In the genomic region with DNA sequence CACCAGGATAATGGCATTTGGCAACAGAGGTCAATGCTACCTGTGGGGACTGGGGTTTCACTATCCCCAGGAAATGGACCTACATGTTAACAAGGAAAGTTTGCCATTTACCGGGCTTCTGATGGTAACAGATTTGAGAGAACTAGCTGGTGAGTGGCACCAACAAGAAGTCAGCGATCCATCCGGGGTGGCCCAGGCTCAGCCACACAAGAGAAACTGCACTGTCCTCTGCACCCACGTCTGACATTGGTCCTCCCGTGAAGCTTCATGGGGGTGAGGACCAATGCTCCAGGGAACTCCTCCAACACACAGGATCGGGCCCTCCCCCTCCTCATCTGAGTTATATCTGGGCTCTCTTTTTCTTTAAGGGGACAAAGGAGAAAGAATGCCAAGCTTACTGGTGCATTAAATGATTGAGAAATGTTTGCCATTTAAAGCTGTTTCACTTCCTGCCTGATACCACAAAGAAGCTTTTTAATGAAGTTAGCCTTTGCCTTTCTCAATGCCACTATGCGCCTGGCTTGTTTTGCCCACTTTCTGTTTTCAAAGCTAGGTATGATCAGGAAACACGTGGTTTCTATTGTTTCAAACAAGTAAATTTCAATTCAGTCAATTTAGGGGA, we compare ENCODE assay signal across 8 cellular contexts.
DNase-seq lines count a peak whose midpoint lies in the region; ATAC-seq and TF ChIP-seq lines count a peak whose summit lies in the region.

No MANE protein-coding gene starts in this region.

- H3K4me1 ChIP-seq in BLaER1 (peaks cover 92% of the 10 kb centered on the region), endodermal cell (ENCODE audit: control insufficient read depth, insufficient read depth, low read length) (peaks cover 2% of the 10 kb centered on the region)
- H3K4me1 ChIP-seq in naive thymus-derived CD4-positive, alpha-beta T cell (ENCODE audit: control insufficient read depth in 2 of 2, insufficient read depth in 2 of 2, low read length in 2 of 2): peaks cover 6 to 57% of the 10 kb centered on the region in 2 donors

- peak overlapping the region; percentile 80 for H3K4me2 ChIP-seq in BLaER1

- H3K27ac ChIP-seq in BLaER1 (peak overlapping the region; percentile 96), endodermal cell (ENCODE audit: low read depth, low read length) (no peak overlapping the region)
- H3K27ac ChIP-seq in naive thymus-derived CD4-positive, alpha-beta T cell (ENCODE audit: low read depth, low read length): no peak overlapping the region

- ATAC-seq in GM19023 (IDR thresholded peaks at IDR 0.05; ENCODE audit: unreplicated experiment): peak; percentile 57
- peak; percentile 52 for ATAC-seq in HG03108 (IDR thresholded peaks at IDR 0.05; ENCODE audit: unreplicated experiment)
- peak; percentile 56 for ATAC-seq in T-helper 17 cell
- peak; percentile 66 for ATAC-seq in naive thymus-derived CD4-positive, alpha-beta T cell

- H3K27ac Mint-ChIP-seq in T-helper 17 cell (peak overlapping the region; percentile 100), endodermal cell (no peak overlapping the region)
- H3K27ac Mint-ChIP-seq in naive thymus-derived CD4-positive, alpha-beta T cell: peak overlapping the region in 7 of 9 donors; percentile 5 to 75 (median 20)

- H3K36me3 Mint-ChIP-seq in T-helper 17 cell (ENCODE audit: low read depth) (no peaks in the 10 kb centered on the region), endodermal cell (ENCODE audit: low read depth) (no peaks in the 10 kb centered on the region)
- H3K36me3 Mint-ChIP-seq in naive thymus-derived CD4-positive, alpha-beta T cell: peaks cover 0 to 12% (median 0%) of the 10 kb centered on the region in 5 donors

- H3K9ac ChIP-seq in BLaER1: peak overlapping the region; percentile 78
- H3K9ac ChIP-seq in endodermal cell (ENCODE audit: extremely low read depth, low read length, poor library complexity, severe bottlenecking): no peak overlapping the region

- no peak for TF ChIP-seq CTCF in endodermal cell (conservative IDR thresholded peaks at IDR 0.05)

- WGBS in endodermal cell (ENCODE audit: insufficient coverage in 1 of 2, insufficient read length in 1 of 2), 2 experiments: 92 to 96% methylated on average over 7 to 8 of the region's 8 CpGs

- H3K36me3 ChIP-seq in BLaER1 (no peaks in the 10 kb centered on the region), endodermal cell (ENCODE audit: control insufficient read depth, insufficient read depth, low read length) (no peaks in the 10 kb centered on the region)
- no peaks in the 10 kb centered on the region for H3K36me3 ChIP-seq in naive thymus-derived CD4-positive, alpha-beta T cell (ENCODE audit: control insufficient read depth in 2 of 3, insufficient read depth in 3 of 3, low read length in 3 of 3)

- POLR2A ChIA-PET in naive thymus-derived CD4-positive, alpha-beta T cell (lab: Charles Lee): interaction anchor here (0.6 kb wide), 1 partner anchor 944 kb away, joined by 4 read pairs; no protein-coding TSS in a partner anchor

- H3K4me3 ChIP-seq in BLaER1 (peak overlapping the region; percentile 35), endodermal cell (ENCODE audit: low read length) (no peak overlapping the region)
- peak overlapping the region; percentile 15 for H3K4me3 ChIP-seq in naive thymus-derived CD4-positive, alpha-beta T cell (ENCODE audit: low read length)

- H3K27me3 ChIP-seq in BLaER1 (no peaks in the 10 kb centered on the region), endodermal cell (ENCODE audit: control insufficient read depth, insufficient read depth, low read length, poor library complexity, severe bottlenecking) (no peaks in the 10 kb centered on the region)
- H3K27me3 ChIP-seq in naive thymus-derived CD4-positive, alpha-beta T cell (ENCODE audit: control insufficient read depth in 2 of 2, insufficient read depth in 2 of 2, low read length in 2 of 2): no peaks in the 10 kb centered on the region

- H4K20me1 ChIP-seq in BLaER1: no peaks in the 10 kb centered on the region

- intact Hi-C loops in naive thymus-derived CD4-positive, alpha-beta T cell (cut with micrococcal nuclease): loop anchor here in 1 of 2 donors (5.0 kb wide), 1 partner anchor 200 kb away; no protein-coding TSS in a partner anchor

- H3K4me3 Mint-ChIP-seq in T-helper 17 cell (peak overlapping the region; percentile 87), endodermal cell (no peak overlapping the region)
- peak overlapping the region; percentile 26 to 72 (median 53) for H3K4me3 Mint-ChIP-seq in naive thymus-derived CD4-positive, alpha-beta T cell

- H3K4me1 Mint-ChIP-seq in T-helper 17 cell (peaks cover 82% of the 10 kb centered on the region), endodermal cell (peaks cover 17% of the 10 kb centered on the region)
- H3K4me1 Mint-ChIP-seq in naive thymus-derived CD4-positive, alpha-beta T cell: peaks cover 40 to 92% (median 54%) of the 10 kb centered on the region in 7 donors

- H3K27me3 Mint-ChIP-seq in T-helper 17 cell (no peaks in the 10 kb centered on the region), endodermal cell (ENCODE audit: insufficient read depth) (peaks cover 2% of the 10 kb centered on the region)
- H3K27me3 Mint-ChIP-seq in naive thymus-derived CD4-positive, alpha-beta T cell: no peaks in the 10 kb centered on the region

- H3K9me3 Mint-ChIP-seq in naive thymus-derived CD4-positive, alpha-beta T cell: no peaks in the 10 kb centered on the region
- no peaks in the 10 kb centered on the region for H3K9me3 Mint-ChIP-seq in endodermal cell

- H3K9me3 ChIP-seq in BLaER1 (no peaks in the 10 kb centered on the region), T-helper 17 cell (ENCODE audit: control insufficient read depth, low read length, poor library complexity, severe bottlenecking) (no peaks in the 10 kb centered on the region), endodermal cell (ENCODE audit: control insufficient read depth, low read length) (no peaks in the 10 kb centered on the region)
- no peaks in the 10 kb centered on the region for H3K9me3 ChIP-seq in naive thymus-derived CD4-positive, alpha-beta T cell (ENCODE audit: control insufficient read depth in 2 of 3, low read length in 3 of 3)

- DNase-seq in T-helper 17 cell (peak in 1 of 3 donors; percentile 25), endodermal cell (no peak), NCI-H524 treated with DMSO at 0.1 percent for 48 hours (lab: John Stamatoyannopoulos, UW) (no peak), NCI-H446 (lab: John Stamatoyannopoulos, UW) (no peak)
- DNase-seq in naive thymus-derived CD4-positive, alpha-beta T cell: peak in 2 of 9 donors; percentile 19

- CTCF ChIA-PET in naive thymus-derived CD4-positive, alpha-beta T cell (lab: Charles Lee): interaction anchor here (0.7 kb wide), 1 partner anchor 1027 kb away, joined by 3 read pairs; no protein-coding TSS in a partner anchor
